1 cellular context compared by ENCODE assay signal in genomic region chr7:66114743-66115727, GRCh38.
A peak's percentile ranks its signal among the peaks of the same experiment; 100 is the strongest.
TF ChIP-seq lines count a peak whose summit lies in the region.

Gene CRCP (plus strand): TSS chr7:66114847. CDS start chr7:66114963, 116 bp downstream.

TF ChIP-seq in HepG2, 621 proteins besides CTCF, POLR2A, EP300 and RAD21 (continued from another document and continues in another):
- TF ChIP-seq, protein P1, sequence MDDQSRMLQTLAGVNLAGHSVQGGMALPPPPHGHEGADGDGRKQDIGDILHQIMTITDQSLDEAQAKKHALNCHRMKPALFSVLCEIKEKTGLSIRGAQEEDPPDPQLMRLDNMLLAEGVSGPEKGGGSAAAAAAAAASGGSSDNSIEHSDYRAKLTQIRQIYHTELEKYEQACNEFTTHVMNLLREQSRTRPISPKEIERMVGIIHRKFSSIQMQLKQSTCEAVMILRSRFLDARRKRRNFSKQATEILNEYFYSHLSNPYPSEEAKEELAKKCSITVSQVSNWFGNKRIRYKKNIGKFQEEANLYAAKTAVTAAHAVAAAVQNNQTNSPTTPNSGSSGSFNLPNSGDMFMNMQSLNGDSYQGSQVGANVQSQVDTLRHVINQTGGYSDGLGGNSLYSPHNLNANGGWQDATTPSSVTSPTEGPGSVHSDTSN (CRISPR knock-in tag; IDR thresholded peaks at IDR 0.05; ENCODE audit: borderline replicate concordance), result 0 out of 2 replicates have a peak, but pooled peaks have one; percentile 31
- TF ChIP-seq ZKSCAN5 (CRISPR knock-in tag; IDR thresholded peaks at IDR 0.05) (no peak), ZNF276 (CRISPR knock-in tag; IDR thresholded peaks at IDR 0.05; ENCODE audit: low read depth) (peak; percentile 86; the same call in 1 of the 2 replicates), NPAS2 (CRISPR knock-in tag; IDR thresholded peaks at IDR 0.05; ENCODE audit: borderline replicate concordance) (no peak), MXD4 (CRISPR knock-in tag; IDR thresholded peaks at IDR 0.05) (peak; percentile 97), ZNF260 (CRISPR knock-in tag; IDR thresholded peaks at IDR 0.05; ENCODE audit: borderline replicate concordance, low read depth) (no peak), AHR (CRISPR knock-in tag; IDR thresholded peaks at IDR 0.05) (no peak), ZNF589 (CRISPR knock-in tag; conservative IDR thresholded peaks at IDR 0.05) (no peak), FOXA3 (CRISPR knock-in tag; IDR thresholded peaks at IDR 0.05) (peak; percentile 22), ZBTB38 (CRISPR knock-in tag; IDR thresholded peaks at IDR 0.05) (no peak; the same call in 1 of the 2 replicates), YEATS2 (CRISPR knock-in tag; IDR thresholded peaks at IDR 0.05; ENCODE audit: borderline replicate concordance) (peak; percentile 77; the same call in 1 of the 2 replicates), HOXD1 (CRISPR knock-in tag; IDR thresholded peaks at IDR 0.05) (0 out of 2 replicates have a peak, but pooled peaks have one; percentile 64), ZNF543 (CRISPR knock-in tag; IDR thresholded peaks at IDR 0.05) (0 out of 2 replicates have a peak, but pooled peaks have one; percentile 82), TCF7 (IDR thresholded peaks at IDR 0.05; ENCODE audit: low read depth) (no peak), MTA3 (CRISPR knock-in tag; IDR thresholded peaks at IDR 0.05) (no peak), SIX1 (CRISPR knock-in tag; IDR thresholded peaks at IDR 0.05; ENCODE audit: borderline replicate concordance) (no peak), KLF11 (CRISPR knock-in tag; IDR thresholded peaks at IDR 0.05) (peak; percentile 20; the same call in 1 of the 2 replicates), STAT6 (CRISPR knock-in tag; IDR thresholded peaks at IDR 0.05; ENCODE audit: borderline replicate concordance) (no peak; the same call in 1 of the 2 replicates), TAF15 (IDR thresholded peaks at IDR 0.05; ENCODE audit: low read depth, low read length, poor library complexity, severe bottlenecking) (peak; percentile 58), DR1 (CRISPR knock-in tag; IDR thresholded peaks at IDR 0.05) (no peak; the same call in 1 of the 2 replicates), SRF (IDR thresholded peaks at IDR 0.05; ENCODE audit: low read depth, low read length) (0 out of 2 replicates have a peak, but pooled peaks have one; percentile 42), MIER2 (CRISPR knock-in tag; IDR thresholded peaks at IDR 0.05) (no peak), FOXC1 (CRISPR knock-in tag; IDR thresholded peaks at IDR 0.05; ENCODE audit: borderline replicate concordance) (peak; percentile 27; the same call in 1 of the 2 replicates), ZNF337 (CRISPR knock-in tag; IDR thresholded peaks at IDR 0.05; ENCODE audit: borderline replicate concordance, low read depth) (no peak), DMAP1 (CRISPR knock-in tag; IDR thresholded peaks at IDR 0.05) (peak; percentile 93), ISX (CRISPR knock-in tag; conservative IDR thresholded peaks at IDR 0.05) (no peak), WIZ (CRISPR knock-in tag; IDR thresholded peaks at IDR 0.05) (peak; percentile 64), ZNF430 (CRISPR knock-in tag; IDR thresholded peaks at IDR 0.05) (no peak; the same call in 1 of the 2 replicates), NCOA5 (CRISPR knock-in tag; IDR thresholded peaks at IDR 0.05) (no peak), SYNCRIP (IDR thresholded peaks at IDR 0.05; ENCODE audit: insufficient read depth, low read depth, low read length) (no peak), ZSCAN29 (CRISPR knock-in tag; conservative IDR thresholded peaks at IDR 0.05) (0 out of 2 replicates have a peak, but pooled peaks have one; percentile 54), SMARCC2 (IDR thresholded peaks at IDR 0.05) (no peak), ZNF639 (CRISPR knock-in tag; conservative IDR thresholded peaks at IDR 0.05) (no peak; the same call in 1 of the 2 replicates), IKZF4 (CRISPR knock-in tag; IDR thresholded peaks at IDR 0.05; ENCODE audit: borderline replicate concordance, low read depth, not compliant biosample characterization) (peak; percentile 71)
- TF ChIP-seq, protein P2, sequence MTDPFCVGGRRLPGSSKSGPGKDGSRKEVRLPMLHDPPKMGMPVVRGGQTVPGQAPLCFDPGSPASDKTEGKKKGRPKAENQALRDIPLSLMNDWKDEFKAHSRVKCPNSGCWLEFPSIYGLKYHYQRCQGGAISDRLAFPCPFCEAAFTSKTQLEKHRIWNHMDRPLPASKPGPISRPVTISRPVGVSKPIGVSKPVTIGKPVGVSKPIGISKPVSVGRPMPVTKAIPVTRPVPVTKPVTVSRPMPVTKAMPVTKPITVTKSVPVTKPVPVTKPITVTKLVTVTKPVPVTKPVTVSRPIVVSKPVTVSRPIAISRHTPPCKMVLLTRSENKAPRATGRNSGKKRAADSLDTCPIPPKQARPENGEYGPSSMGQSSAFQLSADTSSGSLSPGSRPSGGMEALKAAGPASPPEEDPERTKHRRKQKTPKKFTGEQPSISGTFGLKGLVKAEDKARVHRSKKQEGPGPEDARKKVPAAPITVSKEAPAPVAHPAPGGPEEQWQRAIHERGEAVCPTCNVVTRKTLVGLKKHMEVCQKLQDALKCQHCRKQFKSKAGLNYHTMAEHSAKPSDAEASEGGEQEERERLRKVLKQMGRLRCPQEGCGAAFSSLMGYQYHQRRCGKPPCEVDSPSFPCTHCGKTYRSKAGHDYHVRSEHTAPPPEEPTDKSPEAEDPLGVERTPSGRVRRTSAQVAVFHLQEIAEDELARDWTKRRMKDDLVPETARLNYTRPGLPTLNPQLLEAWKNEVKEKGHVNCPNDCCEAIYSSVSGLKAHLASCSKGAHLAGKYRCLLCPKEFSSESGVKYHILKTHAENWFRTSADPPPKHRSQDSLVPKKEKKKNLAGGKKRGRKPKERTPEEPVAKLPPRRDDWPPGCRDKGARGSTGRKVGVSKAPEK (CRISPR knock-in tag; IDR thresholded peaks at IDR 0.05; ENCODE audit: borderline replicate concordance), result 0 out of 2 replicates have a peak, but pooled peaks have one; percentile 70
- TF ChIP-seq, protein P3, sequence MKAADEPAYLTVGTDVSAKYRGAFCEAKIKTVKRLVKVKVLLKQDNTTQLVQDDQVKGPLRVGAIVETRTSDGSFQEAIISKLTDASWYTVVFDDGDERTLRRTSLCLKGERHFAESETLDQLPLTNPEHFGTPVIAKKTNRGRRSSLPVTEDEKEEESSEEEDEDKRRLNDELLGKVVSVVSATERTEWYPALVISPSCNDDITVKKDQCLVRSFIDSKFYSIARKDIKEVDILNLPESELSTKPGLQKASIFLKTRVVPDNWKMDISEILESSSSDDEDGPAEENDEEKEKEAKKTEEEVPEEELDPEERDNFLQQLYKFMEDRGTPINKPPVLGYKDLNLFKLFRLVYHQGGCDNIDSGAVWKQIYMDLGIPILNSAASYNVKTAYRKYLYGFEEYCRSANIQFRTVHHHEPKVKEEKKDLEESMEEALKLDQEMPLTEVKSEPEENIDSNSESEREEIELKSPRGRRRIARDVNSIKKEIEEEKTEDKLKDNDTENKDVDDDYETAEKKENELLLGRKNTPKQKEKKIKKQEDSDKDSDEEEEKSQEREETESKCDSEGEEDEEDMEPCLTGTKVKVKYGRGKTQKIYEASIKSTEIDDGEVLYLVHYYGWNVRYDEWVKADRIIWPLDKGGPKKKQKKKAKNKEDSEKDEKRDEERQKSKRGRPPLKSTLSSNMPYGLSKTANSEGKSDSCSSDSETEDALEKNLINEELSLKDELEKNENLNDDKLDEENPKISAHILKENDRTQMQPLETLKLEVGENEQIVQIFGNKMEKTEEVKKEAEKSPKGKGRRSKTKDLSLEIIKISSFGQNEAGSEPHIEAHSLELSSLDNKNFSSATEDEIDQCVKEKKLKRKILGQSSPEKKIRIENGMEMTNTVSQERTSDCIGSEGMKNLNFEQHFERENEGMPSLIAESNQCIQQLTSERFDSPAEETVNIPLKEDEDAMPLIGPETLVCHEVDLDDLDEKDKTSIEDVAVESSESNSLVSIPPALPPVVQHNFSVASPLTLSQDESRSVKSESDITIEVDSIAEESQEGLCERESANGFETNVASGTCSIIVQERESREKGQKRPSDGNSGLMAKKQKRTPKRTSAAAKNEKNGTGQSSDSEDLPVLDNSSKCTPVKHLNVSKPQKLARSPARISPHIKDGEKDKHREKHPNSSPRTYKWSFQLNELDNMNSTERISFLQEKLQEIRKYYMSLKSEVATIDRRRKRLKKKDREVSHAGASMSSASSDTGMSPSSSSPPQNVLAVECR (CRISPR knock-in tag; IDR thresholded peaks at IDR 0.05; ENCODE audit: borderline replicate concordance), result peak; percentile 91
- TF ChIP-seq, protein P4, sequence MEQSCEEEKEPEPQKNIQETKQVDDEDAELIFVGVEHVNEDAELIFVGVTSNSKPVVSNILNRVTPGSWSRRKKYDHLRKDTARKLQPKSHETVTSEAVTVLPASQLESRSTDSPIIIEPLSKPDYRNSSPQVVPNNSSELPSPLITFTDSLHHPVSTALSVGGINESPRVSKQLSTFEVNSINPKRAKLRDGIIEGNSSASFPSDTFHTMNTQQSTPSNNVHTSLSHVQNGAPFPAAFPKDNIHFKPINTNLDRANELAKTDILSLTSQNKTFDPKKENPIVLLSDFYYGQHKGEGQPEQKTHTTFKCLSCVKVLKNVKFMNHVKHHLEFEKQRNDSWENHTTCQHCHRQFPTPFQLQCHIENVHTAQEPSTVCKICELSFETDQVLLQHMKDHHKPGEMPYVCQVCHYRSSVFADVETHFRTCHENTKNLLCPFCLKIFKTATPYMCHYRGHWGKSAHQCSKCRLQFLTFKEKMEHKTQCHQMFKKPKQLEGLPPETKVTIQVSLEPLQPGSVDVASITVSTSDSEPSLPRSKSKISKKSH (CRISPR knock-in tag; IDR thresholded peaks at IDR 0.05; ENCODE audit: borderline replicate concordance), result no peak
- TF ChIP-seq, protein P5, sequence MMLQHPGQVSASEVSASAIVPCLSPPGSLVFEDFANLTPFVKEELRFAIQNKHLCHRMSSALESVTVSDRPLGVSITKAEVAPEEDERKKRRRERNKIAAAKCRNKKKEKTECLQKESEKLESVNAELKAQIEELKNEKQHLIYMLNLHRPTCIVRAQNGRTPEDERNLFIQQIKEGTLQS (CRISPR knock-in tag; IDR thresholded peaks at IDR 0.05), result 0 out of 2 replicates have a peak, but pooled peaks have one; percentile 35
- TF ChIP-seq, protein P6, sequence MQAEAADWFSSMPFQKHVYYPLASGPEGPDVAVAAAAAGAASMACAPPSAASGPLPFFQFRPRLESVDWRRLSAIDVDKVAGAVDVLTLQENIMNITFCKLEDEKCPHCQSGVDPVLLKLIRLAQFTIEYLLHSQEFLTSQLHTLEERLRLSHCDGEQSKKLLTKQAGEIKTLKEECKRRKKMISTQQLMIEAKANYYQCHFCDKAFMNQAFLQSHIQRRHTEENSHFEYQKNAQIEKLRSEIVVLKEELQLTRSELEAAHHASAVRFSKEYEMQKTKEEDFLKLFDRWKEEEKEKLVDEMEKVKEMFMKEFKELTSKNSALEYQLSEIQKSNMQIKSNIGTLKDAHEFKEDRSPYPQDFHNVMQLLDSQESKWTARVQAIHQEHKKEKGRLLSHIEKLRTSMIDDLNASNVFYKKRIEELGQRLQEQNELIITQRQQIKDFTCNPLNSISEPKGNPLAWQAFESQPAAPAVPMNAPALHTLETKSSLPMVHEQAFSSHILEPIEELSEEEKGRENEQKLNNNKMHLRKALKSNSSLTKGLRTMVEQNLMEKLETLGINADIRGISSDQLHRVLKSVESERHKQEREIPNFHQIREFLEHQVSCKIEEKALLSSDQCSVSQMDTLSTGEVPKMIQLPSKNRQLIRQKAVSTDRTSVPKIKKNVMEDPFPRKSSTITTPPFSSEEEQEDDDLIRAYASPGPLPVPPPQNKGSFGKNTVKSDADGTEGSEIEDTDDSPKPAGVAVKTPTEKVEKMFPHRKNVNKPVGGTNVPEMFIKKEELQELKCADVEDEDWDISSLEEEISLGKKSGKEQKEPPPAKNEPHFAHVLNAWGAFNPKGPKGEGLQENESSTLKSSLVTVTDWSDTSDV (CRISPR knock-in tag; IDR thresholded peaks at IDR 0.05), result peak; percentile 93
- TF ChIP-seq, protein P7, sequence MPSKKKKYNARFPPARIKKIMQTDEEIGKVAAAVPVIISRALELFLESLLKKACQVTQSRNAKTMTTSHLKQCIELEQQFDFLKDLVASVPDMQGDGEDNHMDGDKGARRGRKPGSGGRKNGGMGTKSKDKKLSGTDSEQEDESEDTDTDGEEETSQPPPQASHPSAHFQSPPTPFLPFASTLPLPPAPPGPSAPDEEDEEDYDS (CRISPR knock-in tag; IDR thresholded peaks at IDR 0.05), result peak; percentile 90
